In the genomic region with DNA sequence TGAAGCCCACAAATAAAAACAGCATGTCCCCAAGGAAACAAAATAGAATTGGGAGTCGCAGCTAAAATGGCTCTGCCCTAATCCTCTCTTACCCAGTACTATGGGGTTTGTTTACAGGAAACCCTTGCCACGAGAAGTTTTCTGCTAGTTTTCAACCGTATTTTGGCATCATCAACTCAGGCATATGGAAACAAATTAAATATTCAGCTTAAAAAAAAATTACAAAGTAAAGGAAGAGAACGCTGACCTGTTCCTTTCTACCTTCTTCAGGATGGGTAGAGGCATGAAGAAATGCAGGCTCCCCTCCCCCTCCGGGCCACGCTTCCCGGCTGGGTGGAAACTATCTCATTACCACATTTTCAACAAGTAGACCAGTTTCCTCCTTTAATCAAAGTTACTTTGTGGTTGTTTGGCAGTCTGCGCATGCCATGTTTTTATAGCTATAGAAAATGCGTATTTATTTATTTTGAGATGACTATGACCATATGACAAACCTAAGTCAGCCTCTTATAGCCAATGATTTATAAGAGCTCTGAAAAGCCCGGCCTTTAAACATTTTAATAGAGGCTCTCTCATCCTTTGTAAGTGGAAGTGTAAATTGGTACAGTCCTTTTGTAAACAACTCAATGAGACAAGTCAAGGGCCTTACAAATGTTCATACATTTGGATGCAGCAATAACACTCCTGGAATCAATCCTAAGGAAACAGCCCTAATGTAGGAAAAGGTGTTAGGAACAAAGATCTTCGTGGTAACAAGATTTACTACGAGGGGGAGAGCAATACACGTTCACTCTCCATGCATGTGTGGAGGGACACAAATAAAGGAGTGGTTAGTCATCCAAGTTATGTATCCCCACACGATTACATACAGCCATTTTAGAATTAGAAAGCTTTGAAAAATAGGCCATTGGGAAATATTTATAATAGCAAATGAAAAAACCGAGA, we compare ENCODE assay signal across 1 cellular context.
TF ChIP-seq lines count a peak whose summit lies in the region.

No MANE protein-coding gene starts in this region.

TF ChIP-seq in GM23338, 12 proteins besides CTCF, POLR2A, EP300 and RAD21 (continued from another document):
- TF ChIP-seq, protein P1, sequence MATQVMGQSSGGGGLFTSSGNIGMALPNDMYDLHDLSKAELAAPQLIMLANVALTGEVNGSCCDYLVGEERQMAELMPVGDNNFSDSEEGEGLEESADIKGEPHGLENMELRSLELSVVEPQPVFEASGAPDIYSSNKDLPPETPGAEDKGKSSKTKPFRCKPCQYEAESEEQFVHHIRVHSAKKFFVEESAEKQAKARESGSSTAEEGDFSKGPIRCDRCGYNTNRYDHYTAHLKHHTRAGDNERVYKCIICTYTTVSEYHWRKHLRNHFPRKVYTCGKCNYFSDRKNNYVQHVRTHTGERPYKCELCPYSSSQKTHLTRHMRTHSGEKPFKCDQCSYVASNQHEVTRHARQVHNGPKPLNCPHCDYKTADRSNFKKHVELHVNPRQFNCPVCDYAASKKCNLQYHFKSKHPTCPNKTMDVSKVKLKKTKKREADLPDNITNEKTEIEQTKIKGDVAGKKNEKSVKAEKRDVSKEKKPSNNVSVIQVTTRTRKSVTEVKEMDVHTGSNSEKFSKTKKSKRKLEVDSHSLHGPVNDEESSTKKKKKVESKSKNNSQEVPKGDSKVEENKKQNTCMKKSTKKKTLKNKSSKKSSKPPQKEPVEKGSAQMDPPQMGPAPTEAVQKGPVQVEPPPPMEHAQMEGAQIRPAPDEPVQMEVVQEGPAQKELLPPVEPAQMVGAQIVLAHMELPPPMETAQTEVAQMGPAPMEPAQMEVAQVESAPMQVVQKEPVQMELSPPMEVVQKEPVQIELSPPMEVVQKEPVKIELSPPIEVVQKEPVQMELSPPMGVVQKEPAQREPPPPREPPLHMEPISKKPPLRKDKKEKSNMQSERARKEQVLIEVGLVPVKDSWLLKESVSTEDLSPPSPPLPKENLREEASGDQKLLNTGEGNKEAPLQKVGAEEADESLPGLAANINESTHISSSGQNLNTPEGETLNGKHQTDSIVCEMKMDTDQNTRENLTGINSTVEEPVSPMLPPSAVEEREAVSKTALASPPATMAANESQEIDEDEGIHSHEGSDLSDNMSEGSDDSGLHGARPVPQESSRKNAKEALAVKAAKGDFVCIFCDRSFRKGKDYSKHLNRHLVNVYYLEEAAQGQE (IDR thresholded peaks at IDR 0.05; ENCODE audit: unreplicated experiment), result no peak
- TF ChIP-seq JUNB (IDR thresholded peaks at IDR 0.05; ENCODE audit: unreplicated experiment) (no peak), STAT1 (IDR thresholded peaks at IDR 0.05; ENCODE audit: unreplicated experiment) (no peak), EZH2phosphoT487 (IDR thresholded peaks at IDR 0.05; ENCODE audit: unreplicated experiment) (no peak), CREB1 (CRISPR knock-in tag; IDR thresholded peaks at IDR 0.05; ENCODE audit: low read depth) (no peak), ZNF331 (CRISPR knock-in tag; IDR thresholded peaks at IDR 0.05; ENCODE audit: low read depth) (no peak)
- TF ChIP-seq, protein P2, sequence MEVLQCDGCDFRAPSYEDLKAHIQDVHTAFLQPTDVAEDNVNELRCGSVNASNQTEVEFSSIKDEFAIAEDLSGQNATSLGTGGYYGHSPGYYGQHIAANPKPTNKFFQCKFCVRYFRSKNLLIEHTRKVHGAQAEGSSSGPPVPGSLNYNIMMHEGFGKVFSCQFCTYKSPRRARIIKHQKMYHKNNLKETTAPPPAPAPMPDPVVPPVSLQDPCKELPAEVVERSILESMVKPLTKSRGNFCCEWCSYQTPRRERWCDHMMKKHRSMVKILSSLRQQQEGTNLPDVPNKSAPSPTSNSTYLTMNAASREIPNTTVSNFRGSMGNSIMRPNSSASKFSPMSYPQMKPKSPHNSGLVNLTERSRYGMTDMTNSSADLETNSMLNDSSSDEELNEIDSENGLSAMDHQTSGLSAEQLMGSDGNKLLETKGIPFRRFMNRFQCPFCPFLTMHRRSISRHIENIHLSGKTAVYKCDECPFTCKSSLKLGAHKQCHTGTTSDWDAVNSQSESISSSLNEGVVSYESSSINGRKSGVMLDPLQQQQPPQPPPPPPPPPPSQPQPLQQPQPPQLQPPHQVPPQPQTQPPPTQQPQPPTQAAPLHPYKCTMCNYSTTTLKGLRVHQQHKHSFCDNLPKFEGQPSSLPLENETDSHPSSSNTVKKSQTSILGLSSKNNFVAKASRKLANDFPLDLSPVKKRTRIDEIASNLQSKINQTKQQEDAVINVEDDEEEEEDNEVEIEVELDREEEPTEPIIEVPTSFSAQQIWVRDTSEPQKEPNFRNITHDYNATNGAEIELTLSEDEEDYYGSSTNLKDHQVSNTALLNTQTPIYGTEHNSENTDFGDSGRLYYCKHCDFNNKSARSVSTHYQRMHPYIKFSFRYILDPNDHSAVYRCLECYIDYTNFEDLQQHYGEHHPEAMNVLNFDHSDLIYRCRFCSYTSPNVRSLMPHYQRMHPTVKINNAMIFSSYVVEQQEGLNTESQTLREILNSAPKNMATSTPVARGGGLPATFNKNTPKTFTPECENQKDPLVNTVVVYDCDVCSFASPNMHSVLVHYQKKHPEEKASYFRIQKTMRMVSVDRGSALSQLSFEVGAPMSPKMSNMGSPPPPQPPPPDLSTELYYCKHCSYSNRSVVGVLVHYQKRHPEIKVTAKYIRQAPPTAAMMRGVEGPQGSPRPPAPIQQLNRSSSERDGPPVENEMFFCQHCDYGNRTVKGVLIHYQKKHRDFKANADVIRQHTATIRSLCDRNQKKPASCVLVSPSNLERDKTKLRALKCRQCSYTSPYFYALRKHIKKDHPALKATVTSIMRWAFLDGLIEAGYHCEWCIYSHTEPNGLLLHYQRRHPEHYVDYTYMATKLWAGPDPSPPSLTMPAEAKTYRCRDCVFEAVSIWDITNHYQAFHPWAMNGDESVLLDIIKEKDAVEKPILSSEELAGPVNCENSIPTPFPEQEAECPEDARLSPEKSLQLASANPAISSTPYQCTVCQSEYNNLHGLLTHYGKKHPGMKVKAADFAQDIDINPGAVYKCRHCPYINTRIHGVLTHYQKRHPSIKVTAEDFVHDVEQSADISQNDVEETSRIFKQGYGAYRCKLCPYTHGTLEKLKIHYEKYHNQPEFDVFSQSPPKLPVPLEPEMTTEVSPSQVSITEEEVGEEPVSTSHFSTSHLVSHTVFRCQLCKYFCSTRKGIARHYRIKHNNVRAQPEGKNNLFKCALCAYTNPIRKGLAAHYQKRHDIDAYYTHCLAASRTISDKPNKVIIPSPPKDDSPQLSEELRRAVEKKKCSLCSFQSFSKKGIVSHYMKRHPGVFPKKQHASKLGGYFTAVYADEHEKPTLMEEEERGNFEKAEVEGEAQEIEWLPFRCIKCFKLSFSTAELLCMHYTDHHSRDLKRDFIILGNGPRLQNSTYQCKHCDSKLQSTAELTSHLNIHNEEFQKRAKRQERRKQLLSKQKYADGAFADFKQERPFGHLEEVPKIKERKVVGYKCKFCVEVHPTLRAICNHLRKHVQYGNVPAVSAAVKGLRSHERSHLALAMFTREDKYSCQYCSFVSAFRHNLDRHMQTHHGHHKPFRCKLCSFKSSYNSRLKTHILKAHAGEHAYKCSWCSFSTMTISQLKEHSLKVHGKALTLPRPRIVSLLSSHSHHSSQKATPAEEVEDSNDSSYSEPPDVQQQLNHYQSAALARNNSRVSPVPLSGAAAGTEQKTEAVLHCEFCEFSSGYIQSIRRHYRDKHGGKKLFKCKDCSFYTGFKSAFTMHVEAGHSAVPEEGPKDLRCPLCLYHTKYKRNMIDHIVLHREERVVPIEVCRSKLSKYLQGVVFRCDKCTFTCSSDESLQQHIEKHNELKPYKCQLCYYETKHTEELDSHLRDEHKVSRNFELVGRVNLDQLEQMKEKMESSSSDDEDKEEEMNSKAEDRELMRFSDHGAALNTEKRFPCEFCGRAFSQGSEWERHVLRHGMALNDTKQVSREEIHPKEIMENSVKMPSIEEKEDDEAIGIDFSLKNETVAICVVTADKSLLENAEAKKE (CRISPR knock-in tag; IDR thresholded peaks at IDR 0.05), result no peak
